ENCODE assay signal across 28 cellular contexts in the genomic region with DNA sequence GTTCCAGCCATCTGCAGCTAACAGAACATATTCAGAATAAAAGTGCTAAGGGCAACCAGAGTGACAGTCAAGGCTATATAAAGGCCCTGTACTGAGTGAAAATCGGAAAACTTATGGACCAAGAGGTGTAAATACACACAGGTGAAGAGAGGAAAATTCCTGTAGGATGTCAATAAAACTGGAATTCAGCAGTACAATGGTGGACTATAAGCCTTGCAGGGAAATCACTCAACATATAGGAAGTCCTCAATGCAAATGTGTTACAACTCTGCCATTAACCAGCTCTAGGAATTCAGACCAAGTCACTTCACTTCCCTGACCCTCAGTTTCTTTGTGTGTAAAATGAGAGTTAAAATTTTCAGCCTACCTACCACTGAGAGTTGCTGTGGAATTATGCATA. TPM values are rescaled to one million over a fixed set of nuclear protein-coding genes. Genes with fewer than 3 reads are reported as not detected.
A peak's percentile ranks its signal among the peaks of the same experiment; 100 is the strongest.
DNase-seq lines count a peak whose midpoint lies in the region; ATAC-seq, FAIRE-seq and TF ChIP-seq lines count a peak whose summit lies in the region.
"Had no signal": no experiment of that assay in that cellular context is flagged by ENCODE, and none has a peak within 500 bp of the region (broad histone marks: within the 10 kb centered on the region; RNA-seq: fewer than 3 reads in every experiment).

No MANE protein-coding gene starts in this region.

- peaks cover 2% of the 10 kb centered on the region for H3K27me3 Mint-ChIP-seq in activated T-helper 17 cell treated with anti-CD3 and anti-CD28 coated beads, Interleukin-2, amount 50 U/mL, for 72 hours
- peaks cover 0 to 14% (median 0%) of the 10 kb centered on the region in 5 donors for H3K27me3 Mint-ChIP-seq in naive thymus-derived CD4-positive, alpha-beta T cell

- peak; percentile 21 for FAIRE-seq in GM19239 (lab: Jason Lieb, UNC)
- FAIRE-seq: endothelial cell of umbilical vein had no signal

- H4K20me1 ChIP-seq in Loucy (ENCODE audit: insufficient read depth, low read length, poor library complexity, severe bottlenecking), result peaks cover 10% of the 10 kb centered on the region

- POLR2A ChIA-PET in naive thymus-derived CD4-positive, alpha-beta T cell (lab: Charles Lee), result interaction anchor here (1.3 kb wide), 1 partner anchor 10 kb away, joined by 4 read pairs; no protein-coding TSS in a partner anchor

- peaks cover 40% of the 10 kb centered on the region for H3K4me1 ChIP-seq in Loucy (ENCODE audit: insufficient read depth, low read length, poor library complexity, severe bottlenecking)
- H3K4me1 ChIP-seq in mucosa of descending colon (ENCODE audit: low read depth), result peaks cover 10% of the 10 kb centered on the region
- H3K4me1 ChIP-seq in naive thymus-derived CD4-positive, alpha-beta T cell (ENCODE audit: control insufficient read depth in 2 of 2, insufficient read depth in 2 of 2, low read length in 2 of 2), result peaks cover 0 to 18% of the 10 kb centered on the region in 2 donors

- no peak for TF ChIP-seq CTCF in Loucy (conservative IDR thresholded peaks at IDR 0.05; ENCODE audit: low read length)
- no peak for TF ChIP-seq CTCF in mucosa of descending colon (IDR thresholded peaks at IDR 0.05)

- peaks cover 9% of the 10 kb centered on the region; the same call in 1 of the 2 replicates for H3K9me3 ChIP-seq in Loucy (ENCODE audit: insufficient read depth, low read depth, low read length)
- no peaks in the 10 kb centered on the region for H3K9me3 ChIP-seq in mucosa of descending colon
- no peaks in the 10 kb centered on the region for H3K9me3 ChIP-seq in naive thymus-derived CD4-positive, alpha-beta T cell (ENCODE audit: control insufficient read depth in 2 of 3, low read length in 3 of 3)
- H3K9me3 ChIP-seq: Caco-2, spleen, upper lobe of right lung had no signal

- H3K9me3 Mint-ChIP-seq in activated T-helper 17 cell treated with anti-CD3 and anti-CD28 coated beads, Interleukin-2, amount 50 U/mL, for 72 hours, result no peaks in the 10 kb centered on the region
- H3K9me3 Mint-ChIP-seq in naive thymus-derived CD4-positive, alpha-beta T cell, result peaks cover 0 to 2% (median 0%) of the 10 kb centered on the region in 11 donors
- H3K9me3 Mint-ChIP-seq: neural crest cell had no signal

- no peaks in the 10 kb centered on the region for H3K9me2 ChIP-seq in Loucy (replicated peaks; ENCODE audit: low read depth, low read length)

- H3K4me3 ChIP-seq in Loucy (ENCODE audit: low read length, poor library complexity, severe bottlenecking), result peak overlapping the region; percentile 3
- H3K4me3 ChIP-seq in mucosa of descending colon, result no peak overlapping the region
- no peak overlapping the region for H3K4me3 ChIP-seq in naive thymus-derived CD4-positive, alpha-beta T cell (ENCODE audit: low read length)
- H3K4me3 ChIP-seq: left ventricle myocardium inferior, upper lobe of right lung had no signal

- no peak overlapping the region for H3K9ac ChIP-seq in Loucy (ENCODE audit: low read depth, low read length, poor library complexity, severe bottlenecking)

- peaks cover 8% of the 10 kb centered on the region for H3K4me1 Mint-ChIP-seq in activated T-helper 17 cell treated with anti-CD3 and anti-CD28 coated beads, Interleukin-2, amount 50 U/mL, for 72 hours
- peaks cover 14 to 63% (median 45%) of the 10 kb centered on the region in 7 donors for H3K4me1 Mint-ChIP-seq in naive thymus-derived CD4-positive, alpha-beta T cell

- H3K36me3 Mint-ChIP-seq in activated T-helper 17 cell treated with anti-CD3 and anti-CD28 coated beads, Interleukin-2, amount 50 U/mL, for 72 hours (ENCODE audit: low read depth), result no peaks in the 10 kb centered on the region
- H3K36me3 Mint-ChIP-seq in naive thymus-derived CD4-positive, alpha-beta T cell, result peaks cover 0 to 3% (median 0%) of the 10 kb centered on the region in 5 donors

- H3K4me2 ChIP-seq in Loucy (ENCODE audit: low read depth, low read length, poor library complexity, severe bottlenecking), result peak overlapping the region; percentile 26

- no peak for ATAC-seq in activated T-helper 17 cell treated with anti-CD3 and anti-CD28 coated beads, Interleukin-2, amount 50 U/mL, for 72 hours (replicated peaks)
- peak; percentile 14 for ATAC-seq in mucosa of descending colon
- ATAC-seq in naive thymus-derived CD4-positive, alpha-beta T cell, result no peak
- no peak for ATAC-seq in HG02763 (IDR thresholded peaks at IDR 0.05; ENCODE audit: unreplicated experiment)
- ATAC-seq: HCT116, right cardiac atrium, upper lobe of right lung had no signal

- H3K79me2 ChIP-seq in Loucy (ENCODE audit: insufficient read depth, low read length), result peaks cover 95% of the 10 kb centered on the region

- no peak overlapping the region for H3K27ac Mint-ChIP-seq in activated T-helper 17 cell treated with anti-CD3 and anti-CD28 coated beads, Interleukin-2, amount 50 U/mL, for 72 hours
- peak overlapping the region in 3 of 9 donors; percentile 69 to 93 (median 72) for H3K27ac Mint-ChIP-seq in naive thymus-derived CD4-positive, alpha-beta T cell

- peak overlapping the region; percentile 2 for H3K4me3 Mint-ChIP-seq in activated T-helper 17 cell treated with anti-CD3 and anti-CD28 coated beads, Interleukin-2, amount 50 U/mL, for 72 hours
- peak overlapping the region in 4 of 10 donors; percentile 7 to 73 (median 40) for H3K4me3 Mint-ChIP-seq in naive thymus-derived CD4-positive, alpha-beta T cell
- H3K4me3 Mint-ChIP-seq: neural crest cell had no signal

- intact Hi-C loops in mucosa of descending colon (cut with DNase I, micrococcal nuclease), result no loop called here
- intact Hi-C loops in naive thymus-derived CD4-positive, alpha-beta T cell (cut with micrococcal nuclease), result loop anchor here in 1 of 2 donors (1.0 to 10.0 kb wide), 3 partner anchors 9 to 441 kb away; a partner anchor contains a TSS

- peaks cover 3% of the 10 kb centered on the region; the same call in 1 of the 2 replicates for H3F3A ChIP-seq in Loucy (ENCODE audit: low read depth)

- CTCF ChIA-PET in naive thymus-derived CD4-positive, alpha-beta T cell (lab: Charles Lee), result interaction anchor here (1.6 kb wide), 1 partner anchor 121 kb away, joined by 4 read pairs; no protein-coding TSS in a partner anchor

- H3K36me3 ChIP-seq in Loucy (ENCODE audit: insufficient read depth, low read length), result no peaks in the 10 kb centered on the region
- no peaks in the 10 kb centered on the region for H3K36me3 ChIP-seq in mucosa of descending colon (ENCODE audit: low read depth)
- no peaks in the 10 kb centered on the region for H3K36me3 ChIP-seq in naive thymus-derived CD4-positive, alpha-beta T cell (ENCODE audit: control insufficient read depth in 2 of 3, insufficient read depth in 3 of 3, low read length in 3 of 3)
- H3K36me3 ChIP-seq: left ventricle myocardium inferior, spleen, upper lobe of right lung, WERI-Rb-1 had no signal

- H3K27me3 ChIP-seq in Loucy (ENCODE audit: insufficient read depth, low read length, poor library complexity, severe bottlenecking), result no peaks in the 10 kb centered on the region
- H3K27me3 ChIP-seq in naive thymus-derived CD4-positive, alpha-beta T cell (ENCODE audit: control insufficient read depth in 2 of 2, insufficient read depth in 2 of 2, low read length in 2 of 2), result no peaks in the 10 kb centered on the region
- H3K27me3 ChIP-seq: spleen, upper lobe of right lung had no signal

- no peak overlapping the region for H2AFZ ChIP-seq in Loucy (ENCODE audit: low read length)

- no peak for DNase-seq in GM19239 (ENCODE audit: insufficient read length, low spot score)
- no peak for DNase-seq in mucosa of descending colon
- DNase-seq in naive thymus-derived CD4-positive, alpha-beta T cell, result no peak
- no peak for DNase-seq in middle frontal gyrus (ENCODE audit: extremely low spot score, low spot score)
- DNase-seq in GF-D8 (lab: John Stamatoyannopoulos, UW), result no peak
- DNase-seq: activated CD4-positive, alpha-beta T cell treated with anti-CD3 and anti-CD28 coated beads, Interleukin-2, amount 50 U/mL, for 1 hour; activated naive CD4-positive, alpha-beta T cell treated with Interleukin-2 at 50 U/mL for 16 hours; activated T-cell treated with anti-CD3 and anti-CD28 coated beads, Interleukin-2, amount 50 U/mL, for 48 hours; C1 segment of cervical spinal cord; islet precursor cell; left ventricle myocardium inferior; NCI-H1105 treated with DMSO at 0.1 percent for 48 hours; NCI-H2107; NCI-H446; NCI-H82; right cardiac atrium; SHP77; spleen; T-helper 9 cell; upper lobe of right lung; WERI-Rb-1 had no signal

- no peak overlapping the region for H3K27ac ChIP-seq in naive thymus-derived CD4-positive, alpha-beta T cell (ENCODE audit: low read depth, low read length)
- H3K27ac ChIP-seq: left ventricle myocardium inferior, upper lobe of right lung, WERI-Rb-1 had no signal

RNA-seq across cellular contexts. Expression of a gene that starts 7.7 kb away (rescaled TPM):
- total RNA-seq in activated T-helper 17 cell treated with anti-CD3 and anti-CD28 coated beads, Interleukin-2, amount 50 U/mL, for 72 hours, result 1 to 10 TPM in 1 of 2 donors, under 1 TPM in 1; 0.74 to 1.7 TPM
- 10 to 100 TPM; 14.6 to 20.0 (median 19.8) TPM for total RNA-seq in mucosa of descending colon
- 1 to 10 TPM in 4 of 5 experiments, under 1 TPM in 1; 0.70 to 6.6 (median 5.0) TPM for total RNA-seq in naive thymus-derived CD4-positive, alpha-beta T cell
- polyA plus RNA-seq in naive thymus-derived CD4-positive, alpha-beta T cell, result 1 to 10 TPM; 2.2 to 4.6 TPM
